ENCODE assay signal across 20 cellular contexts in the genomic region with DNA sequence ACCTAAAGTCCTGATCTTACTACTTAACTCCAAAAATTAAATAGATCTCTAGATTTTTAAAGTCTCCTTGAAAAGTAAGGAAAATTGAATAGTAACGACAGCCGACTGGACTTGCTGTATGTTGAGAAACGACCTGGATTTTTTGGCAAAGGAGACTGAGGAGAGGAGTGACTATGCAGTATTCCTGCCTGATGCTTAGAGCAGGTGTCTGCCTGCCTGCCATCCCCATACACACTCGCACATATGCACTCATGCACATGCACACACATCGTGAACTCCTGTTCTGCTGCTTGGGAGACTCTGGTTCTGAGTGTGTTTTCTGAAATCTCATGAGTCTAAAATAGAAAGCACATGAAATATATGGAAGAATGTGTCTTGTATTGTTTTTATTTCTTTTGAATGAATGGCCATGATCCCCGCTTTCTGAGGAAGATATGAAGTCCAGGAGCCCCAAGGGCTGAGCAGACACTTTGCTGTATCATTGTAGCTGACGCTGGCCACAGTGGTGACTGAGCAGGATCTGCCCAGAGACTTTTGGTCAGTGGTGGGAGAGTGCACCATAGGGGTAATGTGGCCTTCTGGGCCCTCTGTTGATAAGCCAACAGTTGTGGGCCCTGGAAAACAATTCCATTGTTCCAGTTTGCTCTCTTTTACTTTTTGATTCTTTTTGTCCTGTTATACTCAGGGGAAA.
"Had no signal": no experiment of that assay in that cellular context is flagged by ENCODE, and none has a peak within 500 bp of the region (broad histone marks: within the 10 kb centered on the region; RNA-seq: fewer than 3 reads in every experiment).

No MANE protein-coding gene starts in this region.

- H3K9me3 ChIP-seq: adrenal gland, esophagus muscularis mucosa, left ventricle myocardium inferior, ovary, prostate gland, right atrium auricular region, tibial artery had no signal

- ATAC-seq: activated CD4-positive, alpha-beta T cell treated with anti-CD3 and anti-CD28 coated beads for 36 hours; naive thymus-derived CD4-positive, alpha-beta T cell had no signal

- H3K4me1 ChIP-seq: prostate gland had no signal

- H3K27ac Mint-ChIP-seq: activated B cell treated with CpG ODN at 0.5 μM for 24 hours; activated CD4-positive, alpha-beta memory T cell treated with anti-CD3 and anti-CD28 coated beads for 36 hours; activated CD4-positive, alpha-beta T cell treated with anti-CD3 and anti-CD28 coated beads for 36 hours; activated naive CD4-positive, alpha-beta T cell treated with anti-CD3 and anti-CD28 coated beads, Interleukin-2, amount 50 U/mL, for 24 hours; stimulated activated naive CD8-positive, alpha-beta T cell treated with anti-CD3 and anti-CD28 coated beads, Interleukin-15, Interleukin-2, amounts not matched to agents 100 ng/mL and 50 ng/mL, for 24 hours had no signal

- H3K27me3 Mint-ChIP-seq: activated B cell treated with CpG ODN at 0.5 μM for 24 hours; activated CD4-positive, alpha-beta memory T cell treated with anti-CD3 and anti-CD28 coated beads for 36 hours; activated CD4-positive, alpha-beta T cell treated with anti-CD3 and anti-CD28 coated beads for 36 hours; activated naive CD4-positive, alpha-beta T cell treated with anti-CD3 and anti-CD28 coated beads, Interleukin-2, amount 50 U/mL, for 24 hours; naive thymus-derived CD4-positive, alpha-beta T cell; stimulated activated naive CD8-positive, alpha-beta T cell treated with anti-CD3 and anti-CD28 coated beads, Interleukin-15, Interleukin-2, amounts not matched to agents 100 ng/mL and 50 ng/mL, for 24 hours had no signal

- H3K4me3 ChIP-seq: adrenal gland, esophagus muscularis mucosa, left ventricle myocardium inferior, ovary, prostate gland, right atrium auricular region, tibial artery had no signal

- H3K4me3 Mint-ChIP-seq: activated B cell treated with CpG ODN at 0.5 μM for 24 hours; activated CD4-positive, alpha-beta memory T cell treated with anti-CD3 and anti-CD28 coated beads for 36 hours; activated CD4-positive, alpha-beta T cell treated with anti-CD3 and anti-CD28 coated beads for 36 hours; activated naive CD4-positive, alpha-beta T cell treated with anti-CD3 and anti-CD28 coated beads, Interleukin-2, amount 50 U/mL, for 24 hours; naive thymus-derived CD4-positive, alpha-beta T cell; stimulated activated naive CD8-positive, alpha-beta T cell treated with anti-CD3 and anti-CD28 coated beads, Interleukin-15, Interleukin-2, amounts not matched to agents 100 ng/mL and 50 ng/mL, for 24 hours had no signal

- H3K27me3 ChIP-seq: adrenal gland, esophagus muscularis mucosa, ovary, right atrium auricular region, tibial artery had no signal

- H3K36me3 ChIP-seq: ovary had no signal

- H3K9me3 Mint-ChIP-seq: activated B cell treated with CpG ODN at 0.5 μM for 24 hours; activated CD4-positive, alpha-beta memory T cell treated with anti-CD3 and anti-CD28 coated beads for 36 hours; activated naive CD4-positive, alpha-beta T cell treated with anti-CD3 and anti-CD28 coated beads, Interleukin-2, amount 50 U/mL, for 24 hours; naive thymus-derived CD4-positive, alpha-beta T cell; stimulated activated naive CD8-positive, alpha-beta T cell treated with anti-CD3 and anti-CD28 coated beads, Interleukin-15, Interleukin-2, amounts not matched to agents 100 ng/mL and 50 ng/mL, for 24 hours had no signal

- H3K27ac ChIP-seq: adrenal gland, left ventricle myocardium inferior, ovary, prostate gland, right atrium auricular region, tibial artery had no signal

- DNase-seq: activated B cell treated with CpG ODN at 0.5 μM for 24 hours; activated CD4-positive, alpha-beta memory T cell treated with anti-CD3 and anti-CD28 coated beads for 36 hours; activated CD4-positive, alpha-beta T cell treated with anti-CD3 and anti-CD28 coated beads for 36 hours; activated effector memory CD4-positive, alpha-beta T cell treated with anti-CD3 and anti-CD28 coated beads, Interleukin-2, amount 50 U/mL, for 16 hours; activated T-cell treated with anti-CD3 and anti-CD28 coated beads for 4 hours; adrenal gland; central memory CD4-positive, alpha-beta T cell; hippocampal formation; left ventricle myocardium inferior; naive thymus-derived CD4-positive, alpha-beta T cell; ovary; stimulated activated CD4-positive, alpha-beta T cell treated with anti-CD3 and anti-CD28 coated beads, Interleukin-4, amount 100 ng/mL, for 4 hours; substantia nigra; T-helper 9 cell; tibial artery had no signal
